In genomic region chr4:122218762-122219161, GRCh38 we compare ENCODE assay signal across 9 cellular contexts.
DNase-seq lines count a peak whose midpoint lies in the region; ATAC-seq and TF ChIP-seq lines count a peak whose summit lies in the region.
"Had no signal": no experiment of that assay in that cellular context is flagged by ENCODE, and none has a peak within 500 bp of the region (broad histone marks: within the 10 kb centered on the region; RNA-seq: fewer than 3 reads in every experiment).

No MANE protein-coding gene starts in this region.

- TF ChIP-seq CTCF in LNCAP (IDR thresholded peaks at IDR 0.05) (peak; percentile 18; the same call in 1 of the 2 replicates), endothelial cell (IDR thresholded peaks at IDR 0.05; ENCODE audit: unreplicated experiment) (peak; percentile 38)

- H3K4me1 Mint-ChIP-seq in endothelial cell (ENCODE audit: unreplicated experiment) = no peaks in the 10 kb centered on the region
- H3K4me1 Mint-ChIP-seq in stimulated activated effector memory CD8-positive, alpha-beta T cell treated with anti-CD3 and anti-CD28 coated beads, Interleukin-12 subunit alpha, Interleukin-12 subunit beta, amount 100 ng/mL, for 72 hours = peaks cover 13% of the 10 kb centered on the region

- no peaks in the 10 kb centered on the region for H3K9me3 Mint-ChIP-seq in endothelial cell (ENCODE audit: unreplicated experiment)
- H3K9me3 Mint-ChIP-seq in stimulated activated effector memory CD8-positive, alpha-beta T cell treated with anti-CD3 and anti-CD28 coated beads, Interleukin-12 subunit alpha, Interleukin-12 subunit beta, amount 100 ng/mL, for 72 hours = no peaks in the 10 kb centered on the region

- no peak for ATAC-seq in stimulated activated effector memory CD8-positive, alpha-beta T cell treated with anti-CD3 and anti-CD28 coated beads, Interleukin-12 subunit alpha, Interleukin-12 subunit beta, amount 100 ng/mL, for 72 hours

- peaks cover 3% of the 10 kb centered on the region for H3K27me3 Mint-ChIP-seq in endothelial cell (ENCODE audit: unreplicated experiment)

- DNase-seq in DMS53 (lab: John Stamatoyannopoulos, UW) (peak; percentile 20), DMS53 treated with DMSO at 0.1 percent for 48 hours (lab: John Stamatoyannopoulos, UW; ENCODE audit: unreplicated experiment) (no peak), endothelial cell (ENCODE audit: low spot score) (peak; percentile 11), renal cortical epithelial cell (ENCODE audit: low read depth) (peak; percentile 11), NOMO-1 (lab: John Stamatoyannopoulos, UW; ENCODE audit: unreplicated experiment in 2 of 2) (no peak)
- DNase-seq in stimulated activated CD4-positive, alpha-beta T cell treated with anti-CD3 and anti-CD28 coated beads, Interleukin-12 subunit alpha, Interleukin-12 subunit beta, amount 100 ng/mL, for 4 hours = no peak
- DNase-seq in stimulated activated effector memory CD8-positive, alpha-beta T cell treated with anti-CD3 and anti-CD28 coated beads, Interleukin-12 subunit alpha, Interleukin-12 subunit beta, amount 100 ng/mL, for 72 hours (ENCODE audit: low spot score in 2 of 2) = no peak
- DNase-seq: kidney glomerular epithelial cell had no signal

- no peak overlapping the region for H3K4me3 Mint-ChIP-seq in endothelial cell (ENCODE audit: unreplicated experiment)
- no peak overlapping the region for H3K4me3 Mint-ChIP-seq in stimulated activated effector memory CD8-positive, alpha-beta T cell treated with anti-CD3 and anti-CD28 coated beads, Interleukin-12 subunit alpha, Interleukin-12 subunit beta, amount 100 ng/mL, for 72 hours

- peaks cover 14% of the 10 kb centered on the region for H3K36me3 Mint-ChIP-seq in endothelial cell (ENCODE audit: low read depth, unreplicated experiment)
- H3K36me3 Mint-ChIP-seq in stimulated activated effector memory CD8-positive, alpha-beta T cell treated with anti-CD3 and anti-CD28 coated beads, Interleukin-12 subunit alpha, Interleukin-12 subunit beta, amount 100 ng/mL, for 72 hours = peaks cover 49% of the 10 kb centered on the region

- H3K27ac Mint-ChIP-seq in endothelial cell (ENCODE audit: unreplicated experiment) = no peak overlapping the region
- H3K27ac Mint-ChIP-seq in stimulated activated effector memory CD8-positive, alpha-beta T cell treated with anti-CD3 and anti-CD28 coated beads, Interleukin-12 subunit alpha, Interleukin-12 subunit beta, amount 100 ng/mL, for 72 hours = no peak overlapping the region

Comparison
In these comparisons a context has a peak if more than half of its experiments do, and no peak if none do; other contexts are left out.
1. DNase-seq: peak in DMS53 (single experiment), endothelial cell (single experiment) and renal cortical epithelial cell (single experiment); none in DMS53 treated with DMSO at 0.1 percent for 48 hours (single experiment), NOMO-1 (0 of 2), stimulated activated CD4-positive, alpha-beta T cell treated with anti-CD3 and anti-CD28 coated beads, Interleukin-12 subunit alpha, Interleukin-12 subunit beta, amount 100 ng/mL, for 4 hours (single experiment) and stimulated activated effector memory CD8-positive, alpha-beta T cell treated with anti-CD3 and anti-CD28 coated beads, Interleukin-12 subunit alpha, Interleukin-12 subunit beta, amount 100 ng/mL, for 72 hours (0 of 2).